13 cellular contexts compared by ENCODE assay signal in genomic region chr4:57214654-57215411, GRCh38.
"Had no signal": no experiment of that assay in that cellular context is flagged by ENCODE, and none has a peak within 500 bp of the region (broad histone marks: within the 10 kb centered on the region; RNA-seq: fewer than 3 reads in every experiment).

No MANE protein-coding gene starts in this region.

- H3K4me1 ChIP-seq: parathyroid adenoma, stomach, vagina had no signal

- H3K36me3 ChIP-seq: stomach, thyroid gland, vagina had no signal

- H3K9me3 ChIP-seq: stomach, thyroid gland, vagina had no signal

- DNase-seq: activated CD4-positive, alpha-beta T cell treated with anti-CD3 and anti-CD28 coated beads, Interleukin-2, amount 50 U/mL, for 1 hour; activated CD4-positive, CD25-positive, alpha-beta regulatory T cell; activated T-cell treated with anti-CD3 and anti-CD28 coated beads, Interleukin-2, amount 50 U/mL, for 1 hour; erythroblast; hypothalamus; kidney glomerular epithelial cell; retina; stimulated activated CD4-positive, alpha-beta T cell treated with anti-CD3 and anti-CD28 coated beads, Interleukin-4, amount 100 ng/mL, for 4 hours; stomach had no signal

- H3K4me3 ChIP-seq: skin epidermis, stomach, thyroid gland, vagina had no signal

- H3K27ac ChIP-seq: parathyroid adenoma, skin epidermis, stomach, thyroid gland, vagina had no signal

- H3K27me3 ChIP-seq: stomach, thyroid gland, vagina had no signal
